13 cellular contexts compared by ENCODE assay signal in the genomic region with DNA sequence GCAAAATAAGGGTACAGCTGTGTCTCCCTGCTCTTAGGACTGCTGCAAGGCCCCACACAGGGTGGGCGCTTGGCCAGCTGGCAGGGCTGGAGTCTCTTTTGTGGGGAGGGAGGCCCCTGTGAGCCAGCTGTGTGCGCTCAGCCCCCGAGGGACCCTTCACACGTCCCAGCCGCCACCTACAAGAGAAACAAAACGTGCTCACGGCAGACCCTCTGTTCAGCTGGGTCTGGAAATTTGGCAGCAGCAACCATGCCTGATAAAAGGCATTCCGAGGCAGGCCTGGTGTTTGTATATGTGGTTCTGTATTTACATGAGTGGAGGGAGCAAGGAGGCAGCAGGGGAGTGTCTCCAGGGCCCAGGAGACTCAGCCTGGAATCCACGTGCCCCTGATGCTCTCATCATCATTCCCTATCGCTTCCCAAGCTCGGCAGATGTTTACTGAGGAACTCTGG. TPM values are rescaled to one million over a fixed set of nuclear protein-coding genes. Genes with fewer than 3 reads are reported as not detected.
DNase-seq lines count a peak whose midpoint lies in the region; ATAC-seq and TF ChIP-seq lines count a peak whose summit lies in the region.
"Had no signal": no experiment of that assay in that cellular context is flagged by ENCODE, and none has a peak within 500 bp of the region (broad histone marks: within the 10 kb centered on the region; RNA-seq: fewer than 3 reads in every experiment).

No MANE protein-coding gene starts in this region.

- WGBS in adrenal gland, 4 donors, result 53 to 94% (median 71%) methylated on average over 8 to 11 of the region's 11 CpGs

- DNase-seq in AG10803 (ENCODE audit: low read depth), result peak; percentile 11
- DNase-seq in NCI-H1694 (lab: John Stamatoyannopoulos, UW), result peak; percentile 79
- peak; percentile 79 for DNase-seq in choroid plexus epithelial cell (ENCODE audit: low read depth)
- DNase-seq in DMS153 treated with DMSO at 0.1 percent for 48 hours (lab: John Stamatoyannopoulos, UW; ENCODE audit: unreplicated experiment), result no peak
- DNase-seq in NCI-H748 (lab: John Stamatoyannopoulos, UW; ENCODE audit: unreplicated experiment), result no peak
- DNase-seq in adrenal gland, result no peak
- DNase-seq: activated T-cell treated with anti-CD3 and anti-CD28 coated beads, Interleukin-2, amount 50 U/mL, for 1 hour; cerebellar nuclear complex; spleen had no signal

- H3K36me3 ChIP-seq in muscle layer of colon (ENCODE audit: insufficient read depth, low read length) (no peaks in the 10 kb centered on the region), adrenal gland (replicated peaks in 1 of 2) (no peaks in the 10 kb centered on the region)

- H3K9ac ChIP-seq in muscle layer of colon (ENCODE audit: low read length), result no peak overlapping the region

- no peak for ATAC-seq in HG02970 (IDR thresholded peaks at IDR 0.05; ENCODE audit: low FRiP score, unreplicated experiment)

- no peaks in the 10 kb centered on the region for H3K27me3 ChIP-seq in muscle layer of colon (ENCODE audit: control insufficient read depth in 1 of 2, insufficient read depth in 2 of 2, low read length in 2 of 2)
- no peaks in the 10 kb centered on the region for H3K27me3 ChIP-seq in adrenal gland
- H3K27me3 ChIP-seq: spleen had no signal

- H3K27ac ChIP-seq in muscle layer of colon (ENCODE audit: low read depth, low read length), result peak overlapping the region; percentile 80
- no peak overlapping the region for H3K27ac ChIP-seq in adrenal gland
- H3K27ac ChIP-seq: C4-2B, spleen had no signal

- TF ChIP-seq POLR2A in adrenal gland (IDR thresholded peaks at IDR 0.05), result no peak

- intact Hi-C loops in adrenal gland (cut with DNase I), result no loop called here

- TF ChIP-seq CTCF in AG10803 (conservative IDR thresholded peaks at IDR 0.05; ENCODE audit: low read length), result no peak
- no peak for TF ChIP-seq CTCF in choroid plexus epithelial cell (conservative IDR thresholded peaks at IDR 0.05; ENCODE audit: low read depth, low read length)
- no peak for TF ChIP-seq CTCF in adrenal gland (IDR thresholded peaks at IDR 0.05)

- H3K9me3 ChIP-seq in muscle layer of colon (ENCODE audit: low read length) (no peaks in the 10 kb centered on the region), adrenal gland (replicated peaks in 1 of 3) (no peaks in the 10 kb centered on the region)
- H3K9me3 ChIP-seq: spleen had no signal

- H3K4me1 ChIP-seq in muscle layer of colon (ENCODE audit: insufficient read depth, low read length) (peaks cover 18% of the 10 kb centered on the region), adrenal gland (replicated peaks in 1 of 2) (no peaks in the 10 kb centered on the region)

- H3K4me3 ChIP-seq in AG10803 (ENCODE audit: low read length), result no peak overlapping the region
- no peak overlapping the region for H3K4me3 ChIP-seq in choroid plexus epithelial cell (ENCODE audit: low read depth, low read length)
- no peak overlapping the region for H3K4me3 ChIP-seq in muscle layer of colon (ENCODE audit: low read depth in 1 of 2, low read length in 2 of 2)
- no peak overlapping the region for H3K4me3 ChIP-seq in adrenal gland
- H3K4me3 ChIP-seq: spleen had no signal

RNA-seq across cellular contexts. Expression of a gene that starts 49.7 kb away (rescaled TPM):
- 10 to 100 TPM in 6 of 8 donors, 1 to 10 TPM in 2; 6.0 to 22.5 (median 10.3) TPM for total RNA-seq in adrenal gland
- polyA plus RNA-seq in adrenal gland, result 10 to 100 TPM in 2 of 3 donors, 1 to 10 TPM in 1; 4.6 to 38.1 (median 18.1) TPM

RNA-seq across cellular contexts. Expression of a gene that starts 57.9 kb away (rescaled TPM):
- total RNA-seq in adrenal gland, result under 1 TPM in 1 of 8 donors, not detected in 7; 0.11 TPM
- under 1 TPM in 2 of 3 donors, not detected in 1; 0.16 to 0.17 TPM for polyA plus RNA-seq in adrenal gland
- total RNA-seq: lung microvascular endothelial cell, spleen had no signal

Comparison
In these comparisons a context has a peak if more than half of its experiments do, and no peak if none do; other contexts are left out.
1. DNase-seq: peak in AG10803 (single experiment), NCI-H1694 (single experiment) and choroid plexus epithelial cell (single experiment); none in DMS153 treated with DMSO at 0.1 percent for 48 hours (single experiment), NCI-H748 (single experiment) and adrenal gland (0 of 7).